ENCODE assay signal across 32 cellular contexts in the genomic region with DNA sequence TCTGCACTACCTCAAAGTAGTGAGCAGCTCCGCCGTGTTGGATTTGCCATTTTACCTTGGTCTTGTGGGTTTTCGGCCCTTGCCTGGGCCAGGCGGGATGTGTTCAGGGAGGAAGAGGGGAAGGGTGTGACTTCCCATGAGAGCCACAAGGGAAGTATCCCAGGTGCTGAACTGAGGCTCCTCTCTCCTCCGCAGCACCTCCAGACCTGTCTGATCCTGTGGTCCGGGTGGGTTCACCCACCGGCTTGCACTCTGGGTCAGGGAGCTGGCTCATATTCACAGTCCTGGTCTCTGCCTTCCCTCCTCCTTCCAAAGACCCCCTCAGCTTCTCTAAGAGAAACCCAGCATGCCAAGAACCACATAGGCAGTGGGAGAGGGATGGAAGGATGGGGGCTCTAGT.
A peak's percentile ranks its signal among the peaks of the same experiment; 100 is the strongest.
DNase-seq lines count a peak whose midpoint lies in the region; ATAC-seq and TF ChIP-seq lines count a peak whose summit lies in the region.
"Had no signal": no experiment of that assay in that cellular context is flagged by ENCODE, and none has a peak within 500 bp of the region (broad histone marks: within the 10 kb centered on the region; RNA-seq: fewer than 3 reads in every experiment).

No MANE protein-coding gene starts in this region.

- no peak overlapping the region for H3K4me3 Mint-ChIP-seq in natural killer cell
- H3K4me3 Mint-ChIP-seq in natural killer cell treated with Interleukin-12 subunit alpha and Interleukin-12 subunit beta and Interleukin-15 and Interleukin-18, amount 100 ng/mL, for 72 hours, result no peak overlapping the region
- no peak overlapping the region for H3K4me3 Mint-ChIP-seq in osteocyte (ENCODE audit: unreplicated experiment)
- H3K4me3 Mint-ChIP-seq: activated CD4-positive, alpha-beta T cell treated with anti-CD3 and anti-CD28 coated beads, Interleukin-2, amount 10 ng/mL, durations not matched to agents 7 days and 5 days; activated naive CD4-positive, alpha-beta T cell treated with anti-CD3 and anti-CD28 coated beads, Interleukin-2, amount 10 ng/mL, durations not matched to agents 7 days and 5 days; B cell; CD8-positive, alpha-beta T cell; IgD-negative memory B cell; neural crest cell; stimulated activated naive CD8-positive, alpha-beta T cell treated with anti-CD3 and anti-CD28 coated beads, Interleukin-15, Interleukin-2, amounts not matched to agents 100 ng/mL and 50 ng/mL, for 24 hours had no signal

- H3K27me3 Mint-ChIP-seq in natural killer cell (ENCODE audit: low read depth in 2 of 2) (peaks cover 7 to 8% of the 10 kb centered on the region in 2 donors), osteocyte (ENCODE audit: unreplicated experiment) (no peaks in the 10 kb centered on the region)
- H3K27me3 Mint-ChIP-seq in natural killer cell treated with Interleukin-12 subunit alpha and Interleukin-12 subunit beta and Interleukin-15 and Interleukin-18, amount 100 ng/mL, for 72 hours, result peaks cover 0 to 7% of the 10 kb centered on the region in 2 donors
- H3K27me3 Mint-ChIP-seq: activated CD4-positive, alpha-beta T cell treated with anti-CD3 and anti-CD28 coated beads, Interleukin-2, amount 10 ng/mL, durations not matched to agents 7 days and 5 days; B cell; IgD-negative memory B cell; stimulated activated naive CD8-positive, alpha-beta T cell treated with anti-CD3 and anti-CD28 coated beads, Interleukin-15, Interleukin-2, amounts not matched to agents 100 ng/mL and 50 ng/mL, for 24 hours had no signal

- ATAC-seq in natural killer cell (no peak), GM18867 (IDR thresholded peaks at IDR 0.05; ENCODE audit: unreplicated experiment) (no peak), GM18502 (IDR thresholded peaks at IDR 0.05; ENCODE audit: poor library complexity, unreplicated experiment) (no peak)
- ATAC-seq in natural killer cell treated with Interleukin-12 subunit alpha and Interleukin-12 subunit beta and Interleukin-15 and Interleukin-18, amount 100 ng/mL, for 72 hours, result no peak
- ATAC-seq: body of pancreas; CD8-positive, alpha-beta T cell; gastroesophageal sphincter; HCT116 had no signal

- H3K9me3 Mint-ChIP-seq in natural killer cell, result no peaks in the 10 kb centered on the region
- no peaks in the 10 kb centered on the region for H3K9me3 Mint-ChIP-seq in natural killer cell treated with Interleukin-12 subunit alpha and Interleukin-12 subunit beta and Interleukin-15 and Interleukin-18, amount 100 ng/mL, for 72 hours
- no peaks in the 10 kb centered on the region for H3K9me3 Mint-ChIP-seq in osteocyte (ENCODE audit: unreplicated experiment)
- H3K9me3 Mint-ChIP-seq: activated CD4-positive, alpha-beta T cell treated with anti-CD3 and anti-CD28 coated beads, Interleukin-2, amount 10 ng/mL, durations not matched to agents 7 days and 5 days; activated naive CD4-positive, alpha-beta T cell treated with anti-CD3 and anti-CD28 coated beads, Interleukin-2, amount 10 ng/mL, durations not matched to agents 7 days and 5 days; CD8-positive, alpha-beta T cell; IgD-negative memory B cell; neural crest cell; stimulated activated naive CD8-positive, alpha-beta T cell treated with anti-CD3 and anti-CD28 coated beads, Interleukin-15, Interleukin-2, amounts not matched to agents 100 ng/mL and 50 ng/mL, for 24 hours had no signal

- no peaks in the 10 kb centered on the region for H3K4me1 ChIP-seq in colonic mucosa
- H3K4me1 ChIP-seq in uterus, result no peaks in the 10 kb centered on the region

- H3K36me3 Mint-ChIP-seq in natural killer cell (no peaks in the 10 kb centered on the region), osteocyte (ENCODE audit: unreplicated experiment) (peaks cover 19% of the 10 kb centered on the region)
- no peaks in the 10 kb centered on the region for H3K36me3 Mint-ChIP-seq in natural killer cell treated with Interleukin-12 subunit alpha and Interleukin-12 subunit beta and Interleukin-15 and Interleukin-18, amount 100 ng/mL, for 72 hours
- H3K36me3 Mint-ChIP-seq: activated naive CD4-positive, alpha-beta T cell treated with anti-CD3 and anti-CD28 coated beads, Interleukin-2, amount 10 ng/mL, durations not matched to agents 7 days and 5 days; IgD-negative memory B cell had no signal

- H3K4me1 Mint-ChIP-seq in natural killer cell (no peaks in the 10 kb centered on the region), osteocyte (ENCODE audit: unreplicated experiment) (peaks cover 46% of the 10 kb centered on the region)
- no peaks in the 10 kb centered on the region for H3K4me1 Mint-ChIP-seq in natural killer cell treated with Interleukin-12 subunit alpha and Interleukin-12 subunit beta and Interleukin-15 and Interleukin-18, amount 100 ng/mL, for 72 hours (ENCODE audit: low read depth in 2 of 2)
- H3K4me1 Mint-ChIP-seq: activated CD4-positive, alpha-beta T cell treated with anti-CD3 and anti-CD28 coated beads, Interleukin-2, amount 10 ng/mL, durations not matched to agents 7 days and 5 days; activated naive CD4-positive, alpha-beta T cell treated with anti-CD3 and anti-CD28 coated beads, Interleukin-2, amount 10 ng/mL, durations not matched to agents 7 days and 5 days; B cell; IgD-negative memory B cell had no signal

- no peaks in the 10 kb centered on the region for H3K36me3 ChIP-seq in colonic mucosa
- no peaks in the 10 kb centered on the region for H3K36me3 ChIP-seq in uterus
- H3K36me3 ChIP-seq: SJCRH30, WERI-Rb-1 had no signal

- DNase-seq in natural killer cell (peak; percentile 4), colonic mucosa (peak; percentile 14), osteocyte (ENCODE audit: extremely low spot score, unreplicated experiment) (peak; percentile 57), uterus (peak; percentile 5 to 9), midbrain (lab: John Stamatoyannopoulos, UW) (no peak)
- no peak for DNase-seq in natural killer cell treated with Interleukin-12 subunit alpha and Interleukin-12 subunit beta and Interleukin-15 and Interleukin-18, amount 100 ng/mL, for 72 hours (ENCODE audit: low spot score)
- DNase-seq: ACHN; activated CD4-positive, alpha-beta T cell treated with anti-CD3 and anti-CD28 coated beads, Interleukin-2, amount 10 ng/mL, durations not matched to agents 7 days and 5 days; activated naive CD4-positive, alpha-beta T cell treated with anti-CD3 and anti-CD28 coated beads, Interleukin-2, amount 10 ng/mL, durations not matched to agents 7 days and 5 days; body of pancreas; NCI-H1092; NCI-H1694; NCI-H446; NCI-H774; SJCRH30; stimulated activated CD8-positive, alpha-beta memory T cell treated with anti-CD3 and anti-CD28 coated beads, Interleukin-4, amount 100 ng/mL, for 48 hours; SW 1271; T-helper 9 cell; WERI-Rb-1 had no signal

- H3K9me3 ChIP-seq in colonic mucosa (no peaks in the 10 kb centered on the region), uterus (no peaks in the 10 kb centered on the region)
- H3K9me3 ChIP-seq: adrenal gland, body of pancreas, gastroesophageal sphincter, SJCRH30 had no signal

- intact Hi-C loops in natural killer cell (cut with micrococcal nuclease) (no loop called here), colonic mucosa (cut with DNase I) (no loop called here), uterus (cut with DNase I; ENCODE audit: low total_unique reads) (no loop called here)

- H3K4me3 ChIP-seq in colonic mucosa (no peak overlapping the region), uterus (no peak overlapping the region)
- H3K4me3 ChIP-seq: adrenal gland, body of pancreas, dorsolateral prefrontal cortex, gastroesophageal sphincter, hepatocyte, SJCRH30 had no signal

- no peak overlapping the region for H3K9ac ChIP-seq in colonic mucosa (ENCODE audit: low read depth in 2 of 2, low read length in 2 of 2)
- H3K9ac ChIP-seq: parathyroid adenoma had no signal

- H3K27ac ChIP-seq in colonic mucosa, result no peak overlapping the region
- H3K27ac ChIP-seq in uterus, result no peak overlapping the region
- H3K27ac ChIP-seq: adrenal gland, body of pancreas, gastroesophageal sphincter, hepatocyte, parathyroid adenoma, SJCRH30, WERI-Rb-1 had no signal

- no peak for TF ChIP-seq POLR2A in uterus (IDR thresholded peaks at IDR 0.05)

- H3K27me3 ChIP-seq in colonic mucosa (no peaks in the 10 kb centered on the region), uterus (no peaks in the 10 kb centered on the region)
- H3K27me3 ChIP-seq: adrenal gland, body of pancreas, dorsolateral prefrontal cortex, gastroesophageal sphincter, hepatocyte, SJCRH30 had no signal

- no peak for TF ChIP-seq CTCF in natural killer cell (IDR thresholded peaks at IDR 0.05)
- no peak for TF ChIP-seq CTCF in colonic mucosa (IDR thresholded peaks at IDR 0.05)
- no peak for TF ChIP-seq CTCF in osteocyte (IDR thresholded peaks at IDR 0.05)
- TF ChIP-seq CTCF in uterus (IDR thresholded peaks at IDR 0.05), result no peak

- H3K27ac Mint-ChIP-seq in natural killer cell (no peak overlapping the region), osteocyte (ENCODE audit: unreplicated experiment) (no peak overlapping the region)
- no peak overlapping the region for H3K27ac Mint-ChIP-seq in natural killer cell treated with Interleukin-12 subunit alpha and Interleukin-12 subunit beta and Interleukin-15 and Interleukin-18, amount 100 ng/mL, for 72 hours
- H3K27ac Mint-ChIP-seq: activated CD4-positive, alpha-beta T cell treated with anti-CD3 and anti-CD28 coated beads, Interleukin-2, amount 10 ng/mL, durations not matched to agents 7 days and 5 days; activated naive CD4-positive, alpha-beta T cell treated with anti-CD3 and anti-CD28 coated beads, Interleukin-2, amount 10 ng/mL, durations not matched to agents 7 days and 5 days; B cell; CD8-positive, alpha-beta T cell; IgD-negative memory B cell; stimulated activated naive CD8-positive, alpha-beta T cell treated with anti-CD3 and anti-CD28 coated beads, Interleukin-15, Interleukin-2, amounts not matched to agents 100 ng/mL and 50 ng/mL, for 24 hours had no signal

Comparison
In these comparisons a context has a peak if more than half of its experiments do, and no peak if none do; other contexts are left out.
1. DNase-seq: peak in natural killer cell (single experiment), colonic mucosa (single experiment), osteocyte (single experiment) and uterus (2 of 2); none in natural killer cell treated with Interleukin-12 subunit alpha and Interleukin-12 subunit beta and Interleukin-15 and Interleukin-18, amount 100 ng/mL, for 72 hours (single experiment) and midbrain (single experiment).